Comparison of ENCODE assay signal across 8 cellular contexts in genomic region chr18:3305354-3305762, GRCh38. TPM values are rescaled to one million over a fixed set of nuclear protein-coding genes. Genes with fewer than 3 reads are reported as not detected.
DNase-seq lines count a peak whose midpoint lies in the region; ATAC-seq, FAIRE-seq and TF ChIP-seq lines count a peak whose summit lies in the region.

No MANE protein-coding gene starts in this region.

- no peaks in the 10 kb centered on the region for H4K20me1 ChIP-seq in DND-41 (ENCODE audit: insufficient read depth, low read length)
- H4K20me1 ChIP-seq in keratinocyte (ENCODE audit: control insufficient read depth, extremely low read depth, insufficient read depth, low read length) = no peaks in the 10 kb centered on the region

- H3K4me3 ChIP-seq in DND-41 (ENCODE audit: low read depth in 1 of 2, low read length in 2 of 2) (no peak overlapping the region), keratinocyte (ENCODE audit: control insufficient read depth in 2 of 3, extremely low read depth in 1 of 3, insufficient read depth in 2 of 3, low read depth in 1 of 3, low read length in 3 of 3) (peak overlapping the region in 2 of 3 experiments; percentile 39 to 63)

- H3K27ac ChIP-seq in DND-41 (ENCODE audit: low read length) = no peak overlapping the region
- peak overlapping the region; percentile 96 for H3K27ac ChIP-seq in keratinocyte (ENCODE audit: control insufficient read depth, insufficient read depth, low read length)

- H3K4me2 ChIP-seq in DND-41 (ENCODE audit: insufficient read depth, low read length) (no peak overlapping the region), keratinocyte (ENCODE audit: control insufficient read depth, extremely low read depth, insufficient read depth, low read depth, low read length) (peak overlapping the region; percentile 97)

- no peaks in the 10 kb centered on the region for H3K36me3 Mint-ChIP-seq in activated T-cell treated with anti-CD3 and anti-CD28 coated beads, Interleukin-2, amount 50 U/mL, for 4 hours (ENCODE audit: insufficient read depth)
- no peaks in the 10 kb centered on the region for H3K36me3 Mint-ChIP-seq in nephron progenitor cell (ENCODE audit: low read depth)

- ATAC-seq in DND-41 (ENCODE audit: insufficient read depth, low read depth) = peak; percentile 35; the same call in 1 of the 3 replicates
- ATAC-seq in activated T-cell treated with anti-CD3 and anti-CD28 coated beads, Interleukin-2, amount 50 U/mL, for 4 hours = peak; percentile 99

- TF ChIP-seq CTCF in DND-41 (IDR thresholded peaks at IDR 0.05; ENCODE audit: borderline replicate concordance, extremely low read depth, low read length, poor library complexity, severe bottlenecking) = no peak
- no peak for TF ChIP-seq CTCF in keratinocyte (optimal IDR thresholded peaks at IDR 0.05 in 1 of 3, IDR thresholded peaks at IDR 0.05 in 1 of 3, conservative IDR thresholded peaks at IDR 0.05 in 1 of 3; ENCODE audit: extremely low read depth in 1 of 3, insufficient read depth in 2 of 3, low read length in 3 of 3)
- no peak for TF ChIP-seq CTCF in nephron progenitor cell (IDR thresholded peaks at IDR 0.05)

- H3K9me1 ChIP-seq in keratinocyte (ENCODE audit: control insufficient read depth, extremely low read depth, insufficient read depth, low read length) = no peaks in the 10 kb centered on the region

- H3K9me3 ChIP-seq in DND-41 (ENCODE audit: insufficient read depth, low read length, severe bottlenecking) = no peaks in the 10 kb centered on the region
- H3K9me3 ChIP-seq in keratinocyte (ENCODE audit: control insufficient read depth, low read depth, low read length) = no peaks in the 10 kb centered on the region

- dilution Hi-C loops in keratinocyte (cut with MboI; ENCODE audit: extremely low pct_ligation_motif_present, low sequenced_read_pairs) = no loop called here

- H3K79me2 ChIP-seq in DND-41 (ENCODE audit: insufficient read depth, low read length) = no peaks in the 10 kb centered on the region
- no peaks in the 10 kb centered on the region for H3K79me2 ChIP-seq in keratinocyte (ENCODE audit: control insufficient read depth, insufficient read depth, low read length)

- H3K4me3 Mint-ChIP-seq in activated T-cell treated with anti-CD3 and anti-CD28 coated beads, Interleukin-2, amount 50 U/mL, for 4 hours = peak overlapping the region; percentile 7
- no peak overlapping the region for H3K4me3 Mint-ChIP-seq in nephron progenitor cell

- no peak overlapping the region for H2AFZ ChIP-seq in DND-41 (ENCODE audit: low read depth, low read length)
- H2AFZ ChIP-seq in keratinocyte (ENCODE audit: control insufficient read depth, low read length) = no peak overlapping the region

- H3K27me3 ChIP-seq in DND-41 (ENCODE audit: insufficient read depth, low read length, poor library complexity) (no peaks in the 10 kb centered on the region), keratinocyte (ENCODE audit: control insufficient read depth, extremely low read depth, insufficient read depth, low read length) (no peaks in the 10 kb centered on the region)

- H3K4me1 Mint-ChIP-seq in activated T-cell treated with anti-CD3 and anti-CD28 coated beads, Interleukin-2, amount 50 U/mL, for 4 hours (ENCODE audit: low read depth) = peaks cover 18% of the 10 kb centered on the region
- peaks cover 14% of the 10 kb centered on the region for H3K4me1 Mint-ChIP-seq in nephron progenitor cell

- no peaks in the 10 kb centered on the region for H3K36me3 ChIP-seq in DND-41 (ENCODE audit: insufficient read depth, low read length)
- no peaks in the 10 kb centered on the region for H3K36me3 ChIP-seq in keratinocyte (ENCODE audit: control insufficient read depth in 2 of 2, extremely low read depth in 1 of 2, insufficient read depth in 2 of 2, low read length in 2 of 2)

- DNase-seq in DND-41 (no peak), HT1080 (ENCODE audit: low read depth) (peak; percentile 92), keratinocyte (ENCODE audit: low read depth, low spot score) (peak; percentile 92), NCI-H1092 treated with DMSO at 0.1 percent for 48 hours (lab: John Stamatoyannopoulos, UW) (no peak), nephron progenitor cell (no peak), NCI-H1417 (lab: John Stamatoyannopoulos, UW) (no peak), NCI-H524 (lab: John Stamatoyannopoulos, UW) (no peak)
- DNase-seq in activated T-cell treated with anti-CD3 and anti-CD28 coated beads, Interleukin-2, amount 50 U/mL, for 4 hours = peak; percentile 17

- no peaks in the 10 kb centered on the region for H3K4me1 ChIP-seq in DND-41 (ENCODE audit: insufficient read depth, low read length)
- H3K4me1 ChIP-seq in keratinocyte (ENCODE audit: control insufficient read depth, extremely low read depth, insufficient read depth, low read length) = peaks cover 26% of the 10 kb centered on the region

- peaks cover 17% of the 10 kb centered on the region for H3K27me3 Mint-ChIP-seq in activated T-cell treated with anti-CD3 and anti-CD28 coated beads, Interleukin-2, amount 50 U/mL, for 4 hours (ENCODE audit: low read depth)
- H3K27me3 Mint-ChIP-seq in nephron progenitor cell (ENCODE audit: low read depth, poor library complexity) = peaks cover 8% of the 10 kb centered on the region

- H3K27ac Mint-ChIP-seq in nephron progenitor cell = no peak overlapping the region

- no peak overlapping the region for H3K9ac ChIP-seq in DND-41 (ENCODE audit: low read depth, low read length)
- H3K9ac ChIP-seq in keratinocyte (ENCODE audit: control insufficient read depth, extremely low read depth, insufficient read depth, low read length) = peak overlapping the region; percentile 78

- FAIRE-seq in keratinocyte (lab: Jason Lieb, UNC) = peak; percentile 100

- H3K9me3 Mint-ChIP-seq in activated T-cell treated with anti-CD3 and anti-CD28 coated beads, Interleukin-2, amount 50 U/mL, for 4 hours = no peaks in the 10 kb centered on the region
- peaks cover 17% of the 10 kb centered on the region for H3K9me3 Mint-ChIP-seq in nephron progenitor cell

RNA-seq across cellular contexts. Expression of gene MYL12B, which starts 43.4 kb away (rescaled TPM):
- total RNA-seq in HT1080 (2014; rRNA removed; shearing (Covaris generic)) = 353 and 399 TPM in 2 replicates
- polyA plus RNA-seq in HT1080 (2015; cell fraction: cytosol; rRNA removed) = 516 and 540 TPM in 2 replicates
- polyA plus RNA-seq in HT1080 (2015; cell fraction: nucleus; rRNA removed) = 279 and 297 TPM in 2 replicates
- total RNA-seq in activated T-cell treated with anti-CD3 and anti-CD28 coated beads, Interleukin-2, amount 50 U/mL, for 4 hours = 100 to 1,000 TPM; 190 to 203 (median 194) TPM
- 946 to 1,224 TPM (median 993 TPM) in 3 replicates for polyA plus RNA-seq in keratinocyte
- 428 TPM for polyA plus RNA-seq in keratinocyte (2011; ENCODE audit: low read depth)
- 856 and 1,649 TPM in 2 replicates for polyA plus RNA-seq in keratinocyte (2011; cell fraction: cytosol; rRNA removed)
- 528 and 542 TPM in 2 replicates for polyA plus RNA-seq in keratinocyte (2011; cell fraction: nucleus; rRNA removed)
- 739 and 761 TPM in 2 replicates for polyA plus RNA-seq in keratinocyte (2012; ENCODE audit: low replicate concordance)
- polyA minus RNA-seq in keratinocyte = 206 to 467 TPM (median 416 TPM) in 3 replicates
- polyA minus RNA-seq in keratinocyte (2011; cell fraction: cytosol; rRNA and poly(A)+ RNA removed) = 587 TPM
- polyA minus RNA-seq in keratinocyte (2011; cell fraction: nucleus; rRNA and poly(A)+ RNA removed) = 138 and 172 TPM in 2 replicates

RNA-seq across cellular contexts. Expression of gene MYL12A, which starts 57.8 kb away (rescaled TPM):
- 521 and 591 TPM in 2 replicates for total RNA-seq in HT1080 (2014; rRNA removed; shearing (Covaris generic))
- polyA plus RNA-seq in HT1080 (2015; cell fraction: cytosol; rRNA removed) = 378 and 405 TPM in 2 replicates
- 254 and 260 TPM in 2 replicates for polyA plus RNA-seq in HT1080 (2015; cell fraction: nucleus; rRNA removed)
- 100 to 1,000 TPM; 166 to 171 (median 169) TPM for total RNA-seq in activated T-cell treated with anti-CD3 and anti-CD28 coated beads, Interleukin-2, amount 50 U/mL, for 4 hours
- 526 to 759 TPM (median 536 TPM) in 3 replicates for polyA plus RNA-seq in keratinocyte
- polyA plus RNA-seq in keratinocyte (2011; ENCODE audit: low read depth) = 832 TPM
- polyA plus RNA-seq in keratinocyte (2011; cell fraction: cytosol; rRNA removed) = 508 and 955 TPM in 2 replicates
- polyA plus RNA-seq in keratinocyte (2011; cell fraction: nucleus; rRNA removed) = 319 and 354 TPM in 2 replicates
- polyA plus RNA-seq in keratinocyte (2012; ENCODE audit: low replicate concordance) = 469 and 496 TPM in 2 replicates
- polyA minus RNA-seq in keratinocyte = 140 to 335 TPM (median 275 TPM) in 3 replicates
- polyA minus RNA-seq in keratinocyte (2011; cell fraction: cytosol; rRNA and poly(A)+ RNA removed) = 479 TPM
- polyA minus RNA-seq in keratinocyte (2011; cell fraction: nucleus; rRNA and poly(A)+ RNA removed) = 97.7 and 185 TPM in 2 replicates

Comparison
In these comparisons a context has a peak if more than half of its experiments do, and no peak if none do; other contexts are left out.
1. DNase-seq: peak in HT1080 (single experiment), activated T-cell treated with anti-CD3 and anti-CD28 coated beads, Interleukin-2, amount 50 U/mL, for 4 hours (single experiment) and keratinocyte (single experiment); none in DND-41 (single experiment), NCI-H1092 treated with DMSO at 0.1 percent for 48 hours (single experiment), nephron progenitor cell (single experiment), NCI-H1417 (0 of 3) and NCI-H524 (0 of 2).
2. H3K4me3 ChIP-seq: peak in keratinocyte (2 of 3); none in DND-41 (0 of 2).